8 cellular contexts compared by ENCODE assay signal in genomic region chr1:28517649-28517999, GRCh38. TPM values are rescaled to one million over a fixed set of nuclear protein-coding genes. Genes with fewer than 3 reads are reported as not detected.
A peak's percentile ranks its signal among the peaks of the same experiment; 100 is the strongest.
DNase-seq lines count a peak whose midpoint lies in the region; ATAC-seq and TF ChIP-seq lines count a peak whose summit lies in the region.

No MANE protein-coding gene starts in this region.

- ATAC-seq in HG02938 (IDR thresholded peaks at IDR 0.05; ENCODE audit: unreplicated experiment) (peak; percentile 4), WTC11 (peak; percentile 0; the same call in 1 of the 2 replicates), left ventricle myocardium superior (peak; percentile 6), HG02973 (IDR thresholded peaks at IDR 0.05; ENCODE audit: unreplicated experiment) (no peak)
- peak; percentile 7 for ATAC-seq in stimulated activated naive CD8-positive, alpha-beta T cell treated with anti-CD3 and anti-CD28 coated beads, Interleukin-15, Interleukin-2, amounts not matched to agents 100 U/mL and 50 U/mL, for 24 hours

- H3K36me3 Mint-ChIP-seq in WTC11, result peaks cover 23% of the 10 kb centered on the region

- intact Hi-C loops in left ventricle myocardium superior (cut with micrococcal nuclease), result no loop called here

- CTCF ChIA-PET in WTC11 (lab: Charles Lee), result interaction anchor here (0.7 to 1.5 kb wide), 5 partner anchors 36 to 360 kb away, joined by 3 to 6 read pairs (median 5); partner anchors contain the start of genes RAB42, TRNAU1AP and YTHDF2

- H3K9me3 Mint-ChIP-seq in WTC11, result no peaks in the 10 kb centered on the region

- H3K27ac Mint-ChIP-seq in WTC11, result peak overlapping the region; percentile 87

- H3K4me3 Mint-ChIP-seq in WTC11, result peak overlapping the region; percentile 70

- DNase-seq in GM12865 (ENCODE audit: low read depth) (peak; percentile 42), WTC11 (ENCODE audit: low spot score) (no peak), left ventricle myocardium superior (no peak), GM19238 (ENCODE audit: insufficient read length, low spot score) (no peak), HK-2 (ENCODE audit: unreplicated experiment) (no peak)
- no peak for DNase-seq in stimulated activated naive CD8-positive, alpha-beta T cell treated with anti-CD3 and anti-CD28 coated beads, Interleukin-15, Interleukin-2, amounts not matched to agents 100 U/mL and 50 U/mL, for 24 hours

- no peaks in the 10 kb centered on the region for H3K27me3 Mint-ChIP-seq in WTC11 (ENCODE audit: low read depth)

- H3K4me3 ChIP-seq in GM12865 (ENCODE audit: low read depth, low read length), result peak overlapping the region; percentile 65

- peaks cover 42% of the 10 kb centered on the region for H3K4me1 Mint-ChIP-seq in WTC11

- TF ChIP-seq CTCF in GM12865 (IDR thresholded peaks at IDR 0.05; ENCODE audit: insufficient read depth, low read depth, low read length, missing control alignments), result no peak
- no peak for TF ChIP-seq CTCF in WTC11 (IDR thresholded peaks at IDR 0.05)

- POLR2A ChIA-PET in WTC11 (lab: Charles Lee), result no interaction called here

TF ChIP-seq in WTC11, 78 proteins besides CTCF, POLR2A, EP300 and RAD21:
- TF ChIP-seq AFF4 (CRISPR knock-in tag; IDR thresholded peaks at IDR 0.05; ENCODE audit: borderline replicate concordance), result no peak
- TF ChIP-seq ZNF671 (CRISPR knock-in tag; IDR thresholded peaks at IDR 0.05), result 0 out of 2 replicates have a peak, but pooled peaks have one; percentile 19
- TF ChIP-seq AR (CRISPR knock-in tag; IDR thresholded peaks at IDR 0.05), result peak; percentile 43; the same call in 1 of the 2 replicates

RNA-seq across cellular contexts. Expression of gene RCC1, which starts 11.8 kb away (rescaled TPM):
- 93.2 to 103 TPM (median 98.2 TPM) in 3 replicates for total RNA-seq in WTC11 (2021)
- 8.0 TPM for total RNA-seq in left ventricle myocardium superior

RNA-seq across cellular contexts. Expression of gene TRNAU1AP, which starts 35.3 kb away (rescaled TPM):
- total RNA-seq in WTC11 (2021) (30.4 to 40.6 TPM (median 34.0 TPM) in 3 replicates), left ventricle myocardium superior (14.5 TPM)

Comparison
In these comparisons a context has a peak if more than half of its experiments do, and no peak if none do; other contexts are left out.
1. RNA of gene RCC1, which starts 11.8 kb away (total RNA-seq): 93.2 to 103 TPM in WTC11; 8.0 TPM in left ventricle myocardium superior (single experiment); every median in the first group is over 10 times any median in the second.